Comparison of ENCODE assay signal across 1 cellular context in genomic region chr19:5823579-5824281, GRCh38.
A peak's percentile ranks its signal among the peaks of the same experiment; 100 is the strongest.
TF ChIP-seq lines count a peak whose summit lies in the region.

No MANE protein-coding gene starts in this region.

TF ChIP-seq in K562, 482 proteins besides CTCF, POLR2A, EP300 and RAD21 (continues in another document):
- TF ChIP-seq RAD51 (IDR thresholded peaks at IDR 0.05; ENCODE audit: borderline replicate concordance, low read depth) (no peak), EGR1 (conservative IDR thresholded peaks at IDR 0.05) (no peak), SMAD2 (IDR thresholded peaks at IDR 0.05; ENCODE audit: low read depth, low read length) (no peak), FOXK1 (CRISPR knock-in tag; IDR thresholded peaks at IDR 0.05; ENCODE audit: borderline replicate concordance) (no peak), KAT7 (CRISPR knock-in tag; IDR thresholded peaks at IDR 0.05; ENCODE audit: borderline replicate concordance) (no peak), CBX2 (IDR thresholded peaks at IDR 0.05; ENCODE audit: insufficient read depth, low read length, poor library complexity, severe bottlenecking) (no peak), PHF21A (IDR thresholded peaks at IDR 0.05; ENCODE audit: borderline replicate concordance, low read depth) (no peak), THRA (IDR thresholded peaks at IDR 0.05) (no peak), ZNF217 (CRISPR knock-in tag; IDR thresholded peaks at IDR 0.05) (no peak), ZNF551 (CRISPR knock-in tag; IDR thresholded peaks at IDR 0.05) (no peak), STAT5B (CRISPR knock-in tag; IDR thresholded peaks at IDR 0.05) (no peak), LEF1 (IDR thresholded peaks at IDR 0.05) (no peak), PHTF2 (CRISPR knock-in tag; IDR thresholded peaks at IDR 0.05) (no peak), CHCHD3 (CRISPR knock-in tag; IDR thresholded peaks at IDR 0.05) (no peak), SRSF9 (IDR thresholded peaks at IDR 0.05; ENCODE audit: borderline replicate concordance, low read depth, low read length) (no peak), POLR2G (IDR thresholded peaks at IDR 0.05; ENCODE audit: low read depth, low read length) (0 out of 2 replicates have a peak, but pooled peaks have one; percentile 11), MXI1 (IDR thresholded peaks at IDR 0.05; ENCODE audit: low read depth, low read length) (no peak), THAP12 (CRISPR knock-in tag; IDR thresholded peaks at IDR 0.05) (no peak), SMARCA4 (IDR thresholded peaks at IDR 0.05) (peak; percentile 45; the same call in 1 of the 2 replicates), ZNF609 (CRISPR knock-in tag; IDR thresholded peaks at IDR 0.05; ENCODE audit: borderline replicate concordance) (no peak), MAZ (CRISPR knock-in tag; conservative IDR thresholded peaks at IDR 0.05 in 1 of 2, IDR thresholded peaks at IDR 0.05 in 1 of 2) (peak; percentile 21 to 82; a peak in 2 of 4 replicates), ZNF444 (CRISPR knock-in tag; IDR thresholded peaks at IDR 0.05) (no peak), ZNF639 (CRISPR knock-in tag; conservative IDR thresholded peaks at IDR 0.05 in 1 of 2, IDR thresholded peaks at IDR 0.05 in 1 of 2) (no peak), SMARCB1 (IDR thresholded peaks at IDR 0.05; ENCODE audit: insufficient read length, low read depth) (no peak), SMARCE1 (IDR thresholded peaks at IDR 0.05) (peak; percentile 55), TFE3 (CRISPR knock-in tag; IDR thresholded peaks at IDR 0.05) (no peak), E2F5 (CRISPR knock-in tag; IDR thresholded peaks at IDR 0.05) (no peak), ZNF239 (CRISPR knock-in tag; IDR thresholded peaks at IDR 0.05) (no peak), PTRF (tag; IDR thresholded peaks at IDR 0.05) (no peak), BCOR (IDR thresholded peaks at IDR 0.05) (peak; percentile 49; the same call in 1 of the 2 replicates), RBFOX2 (IDR thresholded peaks at IDR 0.05; ENCODE audit: low read depth, low read length) (no peak), FOXK2 (conservative IDR thresholded peaks at IDR 0.05 in 1 of 2, IDR thresholded peaks at IDR 0.05 in 1 of 2; ENCODE audit: low read depth in 2 of 2) (no peak), ZNF324 (CRISPR knock-in tag; IDR thresholded peaks at IDR 0.05) (no peak), SPI1 (IDR thresholded peaks at IDR 0.05; ENCODE audit: borderline replicate concordance, low read depth, low read length) (no peak), IRF9 (tag; IDR thresholded peaks at IDR 0.05) (no peak), GABPB1 (CRISPR knock-in tag; IDR thresholded peaks at IDR 0.05) (no peak), ZNF134 (CRISPR knock-in tag; conservative IDR thresholded peaks at IDR 0.05) (no peak), ATF6 (CRISPR knock-in tag; IDR thresholded peaks at IDR 0.05) (no peak), HBP1 (CRISPR knock-in tag; IDR thresholded peaks at IDR 0.05) (no peak), GTF2B (IDR thresholded peaks at IDR 0.05; ENCODE audit: extremely low read depth, insufficient read length) (no peak), ZNF589 (CRISPR knock-in tag; IDR thresholded peaks at IDR 0.05; ENCODE audit: low read depth) (no peak), ZNF586 (CRISPR knock-in tag; conservative IDR thresholded peaks at IDR 0.05) (no peak), RBM15 (IDR thresholded peaks at IDR 0.05; ENCODE audit: insufficient read depth, low read length) (no peak), FOXP1 (CRISPR knock-in tag; IDR thresholded peaks at IDR 0.05) (no peak), BRD4 (IDR thresholded peaks at IDR 0.05) (no peak), ZNF143 (CRISPR knock-in tag; IDR thresholded peaks at IDR 0.05) (no peak), NRF1 (conservative IDR thresholded peaks at IDR 0.05 in 1 of 2, IDR thresholded peaks at IDR 0.05 in 1 of 2) (peak; percentile 25 to 33; a peak in 1 of 4 replicates), ZNF311 (CRISPR knock-in tag; IDR thresholded peaks at IDR 0.05) (no peak), E2F1 (CRISPR knock-in tag; IDR thresholded peaks at IDR 0.05) (no peak), MTA1 (IDR thresholded peaks at IDR 0.05; ENCODE audit: borderline replicate concordance) (no peak)
